Comparison of ENCODE assay signal across 20 cellular contexts in the genomic region with DNA sequence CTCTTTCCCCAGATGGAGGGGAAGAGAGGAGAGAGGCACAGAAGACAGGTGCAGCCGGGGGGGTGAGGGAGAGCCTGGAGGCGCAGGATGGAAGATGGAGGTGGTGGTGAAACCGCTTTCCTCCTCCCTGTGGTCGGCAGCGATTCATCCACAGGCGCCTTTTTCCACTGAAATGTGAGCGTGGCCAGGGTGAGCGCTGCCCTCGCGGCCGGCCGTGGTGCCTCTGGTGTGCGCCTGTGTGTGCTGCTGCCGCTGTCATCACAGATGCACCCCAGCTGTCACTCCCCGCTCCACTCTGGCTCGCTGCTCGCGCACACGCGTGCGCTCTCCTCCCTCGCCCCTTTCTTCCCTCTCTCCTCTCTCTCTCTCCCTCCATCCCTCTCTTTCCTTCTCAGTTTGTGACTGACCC. TPM values are rescaled to one million over a fixed set of nuclear protein-coding genes. Genes with fewer than 3 reads are reported as not detected.
DNase-seq lines count a peak whose midpoint lies in the region; ATAC-seq lines count a peak whose summit lies in the region.
"Had no signal": no experiment of that assay in that cellular context is flagged by ENCODE, and none has a peak within 500 bp of the region (broad histone marks: within the 10 kb centered on the region; RNA-seq: fewer than 3 reads in every experiment).

Gene LRTM2, plus strand, starts transcription at position 375 of the 409 bp plus-strand sequence. CDS start 7,584 bp downstream, outside the sequence.

- WGBS in iPS DF 6.9 (ENCODE audit: insufficient coverage, insufficient read length), result no CpG with 5 or more reads among the region's 22 CpGs

- H3K9me3 ChIP-seq in SJCRH30 (replicated peaks), result no peaks in the 10 kb centered on the region
- H3K9me3 ChIP-seq in iPS DF 6.9 (ENCODE audit: control insufficient read depth, insufficient read depth, low read length), result no peaks in the 10 kb centered on the region
- H3K9me3 ChIP-seq: adrenal gland, esophagus squamous epithelium, suprapubic skin had no signal

- POLR2A ChIA-PET in activated CD4-positive, alpha-beta memory T cell treated with anti-CD3 and anti-CD28 coated beads for 36 hours (lab: Charles Lee), result no interaction called here

- H3K27me3 Mint-ChIP-seq in activated CD4-positive, alpha-beta T cell treated with anti-CD3 and anti-CD28 coated beads, Interleukin-2, amount 10 ng/mL, durations not matched to agents 24 days and 14 days, result peaks cover 31% of the 10 kb centered on the region
- peaks cover 31% of the 10 kb centered on the region for H3K27me3 Mint-ChIP-seq in activated CD4-positive, alpha-beta memory T cell treated with anti-CD3 and anti-CD28 coated beads for 36 hours

- H3K27me3 ChIP-seq in SJCRH30 (peaks cover 42% of the 10 kb centered on the region), iPS DF 6.9 (ENCODE audit: control insufficient read depth, insufficient read depth, low read length) (peaks cover 18% of the 10 kb centered on the region)

- peak; percentile 47 for ATAC-seq in stimulated activated effector memory CD8-positive, alpha-beta T cell treated with anti-CD3 and anti-CD28 coated beads, Interleukin-12 subunit alpha, Interleukin-12 subunit beta, amount 100 ng/mL, for 72 hours
- ATAC-seq: HCT116 had no signal

- H3K4me1 Mint-ChIP-seq in activated CD4-positive, alpha-beta T cell treated with anti-CD3 and anti-CD28 coated beads, Interleukin-2, amount 10 ng/mL, durations not matched to agents 24 days and 14 days, result peaks cover 3% of the 10 kb centered on the region
- peaks cover 24% of the 10 kb centered on the region for H3K4me1 Mint-ChIP-seq in stimulated activated effector memory CD8-positive, alpha-beta T cell treated with anti-CD3 and anti-CD28 coated beads, Interleukin-12 subunit alpha, Interleukin-12 subunit beta, amount 100 ng/mL, for 72 hours
- no peaks in the 10 kb centered on the region for H3K4me1 Mint-ChIP-seq in activated CD4-positive, alpha-beta memory T cell treated with anti-CD3 and anti-CD28 coated beads for 36 hours (ENCODE audit: low read depth)

- no peaks in the 10 kb centered on the region for H3K36me3 Mint-ChIP-seq in activated CD4-positive, alpha-beta T cell treated with anti-CD3 and anti-CD28 coated beads, Interleukin-2, amount 10 ng/mL, durations not matched to agents 24 days and 14 days (ENCODE audit: low read depth)
- H3K36me3 Mint-ChIP-seq in stimulated activated effector memory CD8-positive, alpha-beta T cell treated with anti-CD3 and anti-CD28 coated beads, Interleukin-12 subunit alpha, Interleukin-12 subunit beta, amount 100 ng/mL, for 72 hours, result no peaks in the 10 kb centered on the region
- H3K36me3 Mint-ChIP-seq in activated CD4-positive, alpha-beta memory T cell treated with anti-CD3 and anti-CD28 coated beads for 36 hours, result no peaks in the 10 kb centered on the region

- H3K36me3 ChIP-seq in SJCRH30 (no peaks in the 10 kb centered on the region), iPS DF 6.9 (ENCODE audit: control insufficient read depth, insufficient read depth, low read length) (no peaks in the 10 kb centered on the region)
- H3K36me3 ChIP-seq: adrenal gland, esophagus squamous epithelium, suprapubic skin had no signal

- H3K4me3 ChIP-seq in SJCRH30 (no peak within 1 kb of the TSS), iPS DF 6.9 (ENCODE audit: low read length) (peak within 1 kb of the TSS; percentile 33)
- H3K4me3 ChIP-seq: adrenal gland, esophagus squamous epithelium, suprapubic skin had no signal

- H3K27ac Mint-ChIP-seq in activated CD4-positive, alpha-beta T cell treated with anti-CD3 and anti-CD28 coated beads, Interleukin-2, amount 10 ng/mL, durations not matched to agents 24 days and 14 days, result no peak within 1 kb of the TSS
- no peak within 1 kb of the TSS for H3K27ac Mint-ChIP-seq in stimulated activated effector memory CD8-positive, alpha-beta T cell treated with anti-CD3 and anti-CD28 coated beads, Interleukin-12 subunit alpha, Interleukin-12 subunit beta, amount 100 ng/mL, for 72 hours
- H3K27ac Mint-ChIP-seq in activated CD4-positive, alpha-beta memory T cell treated with anti-CD3 and anti-CD28 coated beads for 36 hours, result no peak within 1 kb of the TSS

- H3K4me3 Mint-ChIP-seq in activated CD4-positive, alpha-beta T cell treated with anti-CD3 and anti-CD28 coated beads, Interleukin-2, amount 10 ng/mL, durations not matched to agents 24 days and 14 days, result peak within 1 kb of the TSS; percentile 36
- peak within 1 kb of the TSS; percentile 21 for H3K4me3 Mint-ChIP-seq in stimulated activated effector memory CD8-positive, alpha-beta T cell treated with anti-CD3 and anti-CD28 coated beads, Interleukin-12 subunit alpha, Interleukin-12 subunit beta, amount 100 ng/mL, for 72 hours
- H3K4me3 Mint-ChIP-seq in activated CD4-positive, alpha-beta memory T cell treated with anti-CD3 and anti-CD28 coated beads for 36 hours, result no peak within 1 kb of the TSS

- no peak within 1 kb of the TSS for H3K27ac ChIP-seq in SJCRH30
- H3K27ac ChIP-seq in iPS DF 6.9 (ENCODE audit: low read length), result no peak within 1 kb of the TSS
- H3K27ac ChIP-seq: adrenal gland, esophagus squamous epithelium, suprapubic skin had no signal

- no peaks in the 10 kb centered on the region for H3K9me3 Mint-ChIP-seq in activated CD4-positive, alpha-beta T cell treated with anti-CD3 and anti-CD28 coated beads, Interleukin-2, amount 10 ng/mL, durations not matched to agents 24 days and 14 days
- no peaks in the 10 kb centered on the region for H3K9me3 Mint-ChIP-seq in stimulated activated effector memory CD8-positive, alpha-beta T cell treated with anti-CD3 and anti-CD28 coated beads, Interleukin-12 subunit alpha, Interleukin-12 subunit beta, amount 100 ng/mL, for 72 hours
- H3K9me3 Mint-ChIP-seq in activated CD4-positive, alpha-beta memory T cell treated with anti-CD3 and anti-CD28 coated beads for 36 hours, result no peaks in the 10 kb centered on the region

- intact Hi-C loops in activated CD4-positive, alpha-beta T cell treated with anti-CD3 and anti-CD28 coated beads, Interleukin-2, amount 10 ng/mL, durations not matched to agents 24 days and 14 days (cut with micrococcal nuclease), result no loop called here
- intact Hi-C loops in activated CD4-positive, alpha-beta memory T cell treated with anti-CD3 and anti-CD28 coated beads for 36 hours (cut with micrococcal nuclease), result no loop called here

- DNase-seq in activated CD4-positive, alpha-beta T cell treated with anti-CD3 and anti-CD28 coated beads, Interleukin-2, amount 10 ng/mL, durations not matched to agents 24 days and 14 days, result no peak
- DNase-seq in activated CD4-positive, alpha-beta T cell treated with anti-CD3 and anti-CD28 coated beads, Interleukin-2, amount 50 U/mL, for 48 hours, result no peak
- DNase-seq in SJCRH30 (peak; percentile 50 to 70), iPS DF 6.9 (ENCODE audit: low read depth, low spot score) (no peak), DMS53 (lab: John Stamatoyannopoulos, UW) (no peak), DMS79 (lab: John Stamatoyannopoulos, UW) (no peak)
- no peak for DNase-seq in stimulated activated effector memory CD8-positive, alpha-beta T cell treated with anti-CD3 and anti-CD28 coated beads, Interleukin-12 subunit alpha, Interleukin-12 subunit beta, amount 100 ng/mL, for 72 hours (ENCODE audit: low spot score in 2 of 2)
- DNase-seq in activated CD4-positive, alpha-beta memory T cell treated with anti-CD3 and anti-CD28 coated beads for 36 hours, result no peak
- DNase-seq: activated CD4-positive, alpha-beta T cell treated with anti-CD3 and anti-CD28 coated beads for 4 hours; adrenal gland; cortex of kidney; esophagus squamous epithelium; midbrain; NCI-H1048; NCI-H510A; RPMI8226 had no signal

- CTCF ChIA-PET in activated CD4-positive, alpha-beta memory T cell treated with anti-CD3 and anti-CD28 coated beads for 36 hours (lab: Charles Lee), result interaction anchor here (2.0 kb wide), 1 partner anchor 120 kb away, joined by 6 read pairs; no protein-coding TSS in a partner anchor

- 0 out of 2 replicates have a peak, but pooled peaks cover 4% of the 10 kb centered on the region for H3K4me1 ChIP-seq in SJCRH30
- peaks cover 2% of the 10 kb centered on the region for H3K4me1 ChIP-seq in iPS DF 6.9 (ENCODE audit: control insufficient read depth, insufficient read depth, low read length)
- H3K4me1 ChIP-seq: adrenal gland, suprapubic skin had no signal

RNA-seq across cellular contexts. Expression of gene LRTM2, which starts in this region (rescaled TPM):
- 0.05 and 0.16 TPM in 2 replicates for total RNA-seq in activated CD4-positive, alpha-beta T cell treated with anti-CD3 and anti-CD28 coated beads, Interleukin-2, amount 10 ng/mL, durations not matched to agents 24 days and 14 days
- not detected in 2 replicates for total RNA-seq in SJCRH30 (2014; rRNA removed; shearing (Covaris generic))
- not detected for total RNA-seq in activated CD4-positive, alpha-beta memory T cell treated with anti-CD3 and anti-CD28 coated beads for 36 hours
- total RNA-seq: adrenal gland; esophagus squamous epithelium; HT1080; T-helper 2 cell treated with Interferon-gamma antibody and Interleukin-4, amounts not matched to agents 100 ng/mL and 5 ng/mL, for 36 hours had no signal

Comparison
In these comparisons a context has a peak if more than half of its experiments do, and no peak if none do; other contexts are left out.
1. Peak in DNase-seq in SJCRH30; RNA of the gene not detected or under 1 TPM.